27 cellular contexts compared by ENCODE assay signal in genomic region chr1:153429266-153430165, GRCh38. TPM values are rescaled to one million over a fixed set of nuclear protein-coding genes. Genes with fewer than 3 reads are reported as not detected.
A peak's percentile ranks its signal among the peaks of the same experiment; 100 is the strongest.
DNase-seq lines count a peak whose midpoint lies in the region; TF ChIP-seq lines count a peak whose summit lies in the region.
"Had no signal": no experiment of that assay in that cellular context is flagged by ENCODE, and none has a peak within 500 bp of the region (broad histone marks: within the 10 kb centered on the region; RNA-seq: fewer than 3 reads in every experiment).

No MANE protein-coding gene starts in this region.

- H3K27ac ChIP-seq in left ventricle myocardium inferior (replicated peaks) (no peak overlapping the region), WERI-Rb-1 (no peak overlapping the region), vagina (no peak overlapping the region), dorsolateral prefrontal cortex (no peak overlapping the region)
- H3K27ac ChIP-seq: BLaER1, cardiac muscle cell, hepatocyte, HL-60, SJSA1, upper lobe of left lung had no signal

- H3K4me1 ChIP-seq in left ventricle myocardium inferior (no peaks in the 10 kb centered on the region), vagina (no peaks in the 10 kb centered on the region)
- H3K4me1 ChIP-seq: BLaER1, SJSA1, upper lobe of left lung had no signal

- TF ChIP-seq CTCF in left ventricle myocardium inferior (IDR thresholded peaks at IDR 0.05; ENCODE audit: borderline replicate concordance) (no peak), WERI-Rb-1 (IDR thresholded peaks at IDR 0.05; ENCODE audit: low read depth, low read length) (no peak), vagina (IDR thresholded peaks at IDR 0.05) (no peak), dorsolateral prefrontal cortex (IDR thresholded peaks at IDR 0.05 in 54 of 56, conservative IDR thresholded peaks at IDR 0.05 in 2 of 56; ENCODE audit: low read depth in 1 of 56, partially characterized antibody in 56 of 56) (no peak)

- no peak overlapping the region for H3K4me3 ChIP-seq in left ventricle myocardium inferior
- H3K4me3 ChIP-seq in WERI-Rb-1 (ENCODE audit: low read depth, low read length): no peak overlapping the region
- H3K4me3 ChIP-seq in vagina: no peak overlapping the region
- no peak overlapping the region for H3K4me3 ChIP-seq in dorsolateral prefrontal cortex
- H3K4me3 ChIP-seq: BLaER1, cardiac muscle cell, hepatocyte, SJSA1, upper lobe of left lung had no signal

- H3K36me3 ChIP-seq in left ventricle myocardium inferior: no peaks in the 10 kb centered on the region
- no peaks in the 10 kb centered on the region for H3K36me3 ChIP-seq in WERI-Rb-1
- H3K36me3 ChIP-seq in vagina: no peaks in the 10 kb centered on the region
- H3K36me3 ChIP-seq: BLaER1, cardiac muscle cell, SJSA1, upper lobe of left lung had no signal

- H3K27me3 ChIP-seq in left ventricle myocardium inferior (ENCODE audit: low read depth): peaks cover 69% of the 10 kb centered on the region
- peaks cover 79% of the 10 kb centered on the region for H3K27me3 ChIP-seq in WERI-Rb-1 (ENCODE audit: insufficient read depth, low read depth, severe bottlenecking)
- no peaks in the 10 kb centered on the region for H3K27me3 ChIP-seq in vagina
- peaks cover 0 to 13% (median 0%) of the 10 kb centered on the region in 45 donors for H3K27me3 ChIP-seq in dorsolateral prefrontal cortex
- H3K27me3 ChIP-seq: BLaER1, hepatocyte, SJSA1, upper lobe of left lung had no signal

- H3K9me3 ChIP-seq in left ventricle myocardium inferior (replicated peaks): no peaks in the 10 kb centered on the region
- H3K9me3 ChIP-seq in WERI-Rb-1 (ENCODE audit: severe bottlenecking): no peaks in the 10 kb centered on the region
- no peaks in the 10 kb centered on the region for H3K9me3 ChIP-seq in vagina
- H3K9me3 ChIP-seq: BLaER1, SJSA1, upper lobe of left lung had no signal

- no peak for TF ChIP-seq POLR2A in vagina (IDR thresholded peaks at IDR 0.05)

- intact Hi-C loops in cardiac septum (cut with DNase I) (no loop called here), left ventricle myocardium inferior (cut with micrococcal nuclease) (no loop called here), vagina (cut with DNase I) (no loop called here), dorsolateral prefrontal cortex (cut with DNase I) (no loop called here)

- DNase-seq in cardiac septum (ENCODE audit: low spot score): peak; percentile 53
- no peak for DNase-seq in left ventricle myocardium inferior
- peak; percentile 77 for DNase-seq in NCI-H2171 (lab: John Stamatoyannopoulos, UW)
- DNase-seq in WERI-Rb-1: peak; percentile 11
- peak; percentile 69 to 72 for DNase-seq in vagina (ENCODE audit: extremely low spot score in 2 of 2)
- no peak for DNase-seq in effector CD4-positive, alpha-beta T cell
- no peak for DNase-seq in dorsolateral prefrontal cortex
- DNase-seq in 8988T: no peak
- DNase-seq: activated naive CD4-positive, alpha-beta T cell; activated T-cell treated with anti-CD3 and anti-CD28 coated beads, Interleukin-2, amount 50 U/mL, for 4 hours; amniotic stem cell; foreskin fibroblast; immature natural killer cell; left ventricle myocardium superior; upper lobe of left lung had no signal

RNA-seq across cellular contexts. Expression of gene S100A7A, which starts 13.2 kb away (rescaled TPM):
- total RNA-seq in cardiac septum: not detected
- total RNA-seq in left ventricle myocardium inferior: not detected
- total RNA-seq in vagina: not detected
- total RNA-seq in dorsolateral prefrontal cortex: not detected
- total RNA-seq: A673; activated CD8-positive, alpha-beta memory T cell treated with anti-CD3 and anti-CD28 coated beads for 36 hours; activated T-cell treated with anti-CD3 and anti-CD28 coated beads, Interleukin-2, amount 50 U/mL, for 4 hours; cardiac muscle cell; H4; hepatocyte; left ventricle myocardium superior; mucosa of gallbladder; neural crest cell; posterior vena cava; SJSA1; T-helper 1 cell treated with Interleukin-12 subunit alpha and Interleukin-12 subunit beta and Interleukin-4 antibody, amounts not matched to agents 30 ng/mL and 1 ng/mL, for 36 hours; upper lobe of left lung had no signal

RNA-seq across cellular contexts. Expression of gene S100A7, which starts 30.9 kb away (rescaled TPM):
- total RNA-seq in cardiac septum (not detected), left ventricle myocardium inferior (not detected), vagina (36.6 TPM), dorsolateral prefrontal cortex (1 to 10 TPM in 8 of 120 experiments, under 1 TPM in 1, not detected in 111; 0.97 to 2.8 (median 1.8) TPM)
- total RNA-seq: A673; activated CD8-positive, alpha-beta memory T cell treated with anti-CD3 and anti-CD28 coated beads for 36 hours; activated T-cell treated with anti-CD3 and anti-CD28 coated beads, Interleukin-2, amount 50 U/mL, for 4 hours; cardiac muscle cell; H4; left ventricle myocardium superior; mucosa of gallbladder; neural crest cell; posterior vena cava; SJSA1; T-helper 1 cell treated with Interleukin-12 subunit alpha and Interleukin-12 subunit beta and Interleukin-4 antibody, amounts not matched to agents 30 ng/mL and 1 ng/mL, for 36 hours; upper lobe of left lung had no signal

RNA-seq across cellular contexts. Expression of gene S100A8, which starts 38.6 kb away (rescaled TPM):
- total RNA-seq in cardiac septum (71.3 TPM), left ventricle myocardium inferior (26.6 TPM), vagina (1,155 TPM), dorsolateral prefrontal cortex (100 to 1,000 TPM in 7 of 120 experiments, 10 to 100 TPM in 77, 1 to 10 TPM in 33, not detected in 3; 1.0 to 443 (median 19.6) TPM)
- total RNA-seq: A673; activated CD8-positive, alpha-beta memory T cell treated with anti-CD3 and anti-CD28 coated beads for 36 hours; activated T-cell treated with anti-CD3 and anti-CD28 coated beads, Interleukin-2, amount 50 U/mL, for 4 hours; cardiac muscle cell; H4; neural crest cell; SJSA1; T-helper 1 cell treated with Interleukin-12 subunit alpha and Interleukin-12 subunit beta and Interleukin-4 antibody, amounts not matched to agents 30 ng/mL and 1 ng/mL, for 36 hours had no signal

RNA-seq across cellular contexts. Expression of gene S100A12, which starts 54.1 kb away (rescaled TPM):
- total RNA-seq in cardiac septum (4.1 TPM), left ventricle myocardium inferior (2.3 TPM), vagina (4.2 TPM), dorsolateral prefrontal cortex (100 to 1,000 TPM in 1 of 120 experiments, 10 to 100 TPM in 13, 1 to 10 TPM in 58, not detected in 48; 1.0 to 130 (median 4.4) TPM)
- total RNA-seq: A673; activated CD8-positive, alpha-beta memory T cell treated with anti-CD3 and anti-CD28 coated beads for 36 hours; activated T-cell treated with anti-CD3 and anti-CD28 coated beads, Interleukin-2, amount 50 U/mL, for 4 hours; cardiac muscle cell; H4; hepatocyte; neural crest cell; SJSA1; T-helper 1 cell treated with Interleukin-12 subunit alpha and Interleukin-12 subunit beta and Interleukin-4 antibody, amounts not matched to agents 30 ng/mL and 1 ng/mL, for 36 hours had no signal

Comparison
In these comparisons a context has a peak if more than half of its experiments do, and no peak if none do; other contexts are left out.
1. DNase-seq: peak in cardiac septum (single experiment), NCI-H2171 (single experiment), WERI-Rb-1 (single experiment) and vagina (2 of 2); none in left ventricle myocardium inferior (single experiment), effector CD4-positive, alpha-beta T cell (single experiment), dorsolateral prefrontal cortex (0 of 10) and 8988T (single experiment).